31 cellular contexts compared by ENCODE assay signal in the genomic region with DNA sequence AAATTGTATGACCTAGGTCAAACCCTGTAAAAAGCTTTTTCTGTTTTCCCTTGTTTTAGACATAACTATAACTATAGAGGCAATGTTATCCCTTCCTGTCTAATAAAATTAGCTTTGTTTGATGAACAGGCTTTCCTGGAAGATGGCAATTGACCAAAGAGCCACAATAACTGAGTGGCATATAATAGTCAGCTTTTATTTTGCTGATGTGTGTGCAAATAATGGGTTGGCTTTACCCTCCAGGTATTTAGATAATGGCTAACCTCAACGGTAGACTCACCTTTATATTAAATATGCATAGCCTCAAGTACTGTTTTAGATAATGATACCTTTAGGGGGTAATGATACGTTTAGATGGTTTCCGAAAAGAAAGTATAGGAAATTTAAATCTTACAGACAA. TPM values are rescaled to one million over a fixed set of nuclear protein-coding genes. Genes with fewer than 3 reads are reported as not detected.
"Had no signal": no experiment of that assay in that cellular context is flagged by ENCODE, and none has a peak within 500 bp of the region (broad histone marks: within the 10 kb centered on the region; RNA-seq: fewer than 3 reads in every experiment).

No MANE protein-coding gene starts in this region.

- H3K36me3 ChIP-seq: esophagus muscularis mucosa, gastroesophageal sphincter, heart left ventricle, ovary, thoracic aorta, vagina had no signal

- H3K4me1 ChIP-seq: esophagus muscularis mucosa, foreskin keratinocyte, gastroesophageal sphincter, heart left ventricle, psoas muscle, transverse colon, vagina had no signal

- H2AFZ ChIP-seq: hepatocyte had no signal

- H3K79me2 ChIP-seq: hepatocyte had no signal

- H3K4me2 ChIP-seq: hepatocyte had no signal

- H3K27me3 ChIP-seq: foreskin keratinocyte, ovary, transverse colon, vagina had no signal

- FAIRE-seq: endothelial cell of umbilical vein, kidney had no signal

- H3K27ac ChIP-seq: esophagus muscularis mucosa, foreskin keratinocyte, gastroesophageal sphincter, heart left ventricle, hepatocyte, ovary, psoas muscle, skin epidermis, thoracic aorta, transverse colon, vagina had no signal

- ATAC-seq: foreskin keratinocyte; gastroesophageal sphincter; heart left ventricle; left lobe of liver; natural killer cell; psoas muscle; right cardiac atrium; stimulated activated naive B cell treated with anti-CD40 and anti-IgM and Interleukin-4, amounts not matched to agents 10 μg/mL and 1 μg/mL and 100 μg/mL, for 72 hours had no signal

- DNase-seq: dermis blood vessel endothelial cell; effector memory CD4-positive, alpha-beta T cell; foreskin keratinocyte; heart left ventricle; kidney; natural killer cell; occipital lobe; ovary; posterior cingulate gyrus; psoas muscle; right cardiac atrium; stimulated activated CD4-positive, alpha-beta T cell treated with anti-CD3 and anti-CD28 coated beads, Interleukin-15, amount 100 ng/mL, for 24 hours; stimulated activated CD4-positive, alpha-beta T cell treated with anti-CD3 and anti-CD28 coated beads, Interleukin-2, amount 100 ng/mL, for 48 hours; stimulated activated naive B cell treated with anti-CD40 and anti-IgM and Interleukin-4, amounts not matched to agents 10 μg/mL and 1 μg/mL and 100 μg/mL, for 72 hours; transverse colon had no signal

- H3K4me3 ChIP-seq: esophagus muscularis mucosa, gastroesophageal sphincter, heart left ventricle, hepatocyte, lung, ovary, psoas muscle, skin epidermis, thoracic aorta, transverse colon, vagina had no signal

RNA-seq across cellular contexts. Expression of a gene that starts 15.0 kb away (rescaled TPM):
- total RNA-seq: dermis blood vessel endothelial cell, endothelial cell of umbilical vein, epithelial cell of proximal tubule, fibroblast of lung, foreskin keratinocyte, gastroesophageal sphincter, hepatocyte, kidney, left lobe of liver, liver, lung, mononuclear cell, natural killer cell, occipital lobe, ovary, psoas muscle, renal cortical epithelial cell, right cardiac atrium, thoracic aorta, transverse colon, ureter, vagina had no signal
- polyA plus RNA-seq: endothelial cell of umbilical vein, fibroblast of lung, foreskin keratinocyte, heart left ventricle, liver, lung, neural cell, ovary, psoas muscle, right cardiac atrium had no signal
